In the genomic region with DNA sequence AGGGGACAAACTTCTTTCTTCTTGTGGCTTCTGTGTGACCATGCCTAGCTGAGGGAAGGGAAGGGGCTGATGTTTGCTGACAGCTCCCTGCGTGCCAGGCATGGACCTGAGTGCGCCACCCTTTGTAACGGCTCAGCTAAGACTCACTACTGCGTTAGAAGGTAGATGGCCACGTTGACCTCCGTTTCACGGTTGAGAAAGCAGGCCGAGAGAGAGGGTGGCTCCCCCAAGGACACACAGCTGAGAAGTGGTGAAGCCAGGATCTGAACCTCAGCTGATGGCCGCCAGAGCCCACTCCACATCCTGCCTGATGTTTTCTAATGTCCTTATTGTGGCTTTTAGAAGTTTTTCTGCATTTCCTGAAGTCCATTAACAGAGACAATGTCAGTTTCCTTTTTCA, we compare ENCODE assay signal across 11 cellular contexts. TPM values are rescaled to one million over a fixed set of nuclear protein-coding genes. Genes with fewer than 3 reads are reported as not detected.
DNase-seq lines count a peak whose midpoint lies in the region; ATAC-seq and TF ChIP-seq lines count a peak whose summit lies in the region.
"Had no signal": no experiment of that assay in that cellular context is flagged by ENCODE, and none has a peak within 500 bp of the region (broad histone marks: within the 10 kb centered on the region; RNA-seq: fewer than 3 reads in every experiment).

No MANE protein-coding gene starts in this region.

- H3K4me2 ChIP-seq in DOHH2 (ENCODE audit: low read length): peak overlapping the region; percentile 87

- ATAC-seq in GM19324 (IDR thresholded peaks at IDR 0.05; ENCODE audit: low FRiP score, unreplicated experiment): peak; percentile 41
- ATAC-seq in HG03045 (IDR thresholded peaks at IDR 0.05; ENCODE audit: unreplicated experiment): peak; percentile 25
- ATAC-seq in activated CD8-positive, alpha-beta T cell treated with anti-CD3 and anti-CD28 coated beads for 36 hours: no peak

- no peaks in the 10 kb centered on the region for H3K36me3 Mint-ChIP-seq in activated CD8-positive, alpha-beta T cell treated with anti-CD3 and anti-CD28 coated beads for 36 hours (ENCODE audit: low read depth)
- H3K36me3 Mint-ChIP-seq in MCF 10A (ENCODE audit: insufficient read depth, unreplicated experiment): no peaks in the 10 kb centered on the region

- no peaks in the 10 kb centered on the region for H3K27me3 ChIP-seq in DOHH2 (ENCODE audit: control insufficient read depth, low read length)

- intact Hi-C loops in activated CD8-positive, alpha-beta T cell treated with anti-CD3 and anti-CD28 coated beads for 36 hours (cut with micrococcal nuclease): no loop called here
- intact Hi-C loops in MCF 10A (cut with micrococcal nuclease): no loop called here

- peaks cover 45% of the 10 kb centered on the region for H3F3A ChIP-seq in DOHH2 (ENCODE audit: control insufficient read depth, insufficient read depth)

- no peaks in the 10 kb centered on the region for H3K9me2 ChIP-seq in DOHH2 (replicated peaks; ENCODE audit: control insufficient read depth, low read length)

- H3K4me1 ChIP-seq in DOHH2 (ENCODE audit: control insufficient read depth, low read length): peaks cover 94% of the 10 kb centered on the region

- peak overlapping the region; percentile 98 for H3K27ac ChIP-seq in DOHH2 (ENCODE audit: low read depth, low read length)
- H3K27ac ChIP-seq: coronary artery had no signal

- peak overlapping the region; percentile 86 for H3K27ac Mint-ChIP-seq in activated CD8-positive, alpha-beta T cell treated with anti-CD3 and anti-CD28 coated beads for 36 hours
- no peak overlapping the region for H3K27ac Mint-ChIP-seq in MCF 10A (ENCODE audit: low read depth, unreplicated experiment)

- H3K4me1 Mint-ChIP-seq in activated CD8-positive, alpha-beta T cell treated with anti-CD3 and anti-CD28 coated beads for 36 hours (ENCODE audit: low read depth): peaks cover 53% of the 10 kb centered on the region
- peaks cover 6% of the 10 kb centered on the region for H3K4me1 Mint-ChIP-seq in MCF 10A (ENCODE audit: insufficient read depth, unreplicated experiment)

- POLR2A ChIA-PET in activated CD8-positive, alpha-beta T cell treated with anti-CD3 and anti-CD28 coated beads for 36 hours (lab: Charles Lee): interaction anchor here (0.8 to 1.8 kb wide), 6 partner anchors 9 to 154 kb away, joined by 3 to 8 read pairs (median 4); a partner anchor contains a TSS
- POLR2A ChIA-PET in MCF 10A (lab: Yijun Ruan, JAX): no interaction called here

- no TSS peak for BruUV-seq in MCF 10A (replicated peaks; lab: Mats Ljungman, UMichigan)

- TF ChIP-seq CTCF in DOHH2 (IDR thresholded peaks at IDR 0.05; ENCODE audit: low read depth, low read length, poor library complexity, severe bottlenecking) (peak; percentile 19), MCF 10A (IDR thresholded peaks at IDR 0.05; ENCODE audit: unreplicated experiment) (no peak)
- no peak for TF ChIP-seq CTCF in activated CD8-positive, alpha-beta T cell treated with anti-CD3 and anti-CD28 coated beads for 36 hours (IDR thresholded peaks at IDR 0.05)

- H3K9me3 Mint-ChIP-seq in activated CD8-positive, alpha-beta T cell treated with anti-CD3 and anti-CD28 coated beads for 36 hours: no peaks in the 10 kb centered on the region
- peaks cover 6% of the 10 kb centered on the region for H3K9me3 Mint-ChIP-seq in MCF 10A (ENCODE audit: unreplicated experiment)

- H3K4me3 Mint-ChIP-seq in activated CD8-positive, alpha-beta T cell treated with anti-CD3 and anti-CD28 coated beads for 36 hours: no peak overlapping the region
- H3K4me3 Mint-ChIP-seq in MCF 10A (ENCODE audit: unreplicated experiment): no peak overlapping the region

- H3K36me3 ChIP-seq in DOHH2 (ENCODE audit: control insufficient read depth, low read length): peaks cover 13% of the 10 kb centered on the region

- no peaks in the 10 kb centered on the region for H3K79me2 ChIP-seq in DOHH2 (ENCODE audit: control insufficient read depth, low read length)

- peaks cover 6% of the 10 kb centered on the region for H3K27me3 Mint-ChIP-seq in activated CD8-positive, alpha-beta T cell treated with anti-CD3 and anti-CD28 coated beads for 36 hours
- H3K27me3 Mint-ChIP-seq in MCF 10A (ENCODE audit: insufficient read depth, unreplicated experiment): peaks cover 15% of the 10 kb centered on the region

- no peaks in the 10 kb centered on the region for H4K20me1 ChIP-seq in DOHH2 (ENCODE audit: control insufficient read depth, insufficient read depth, low read depth, low read length)

- no peaks in the 10 kb centered on the region for H3K9me3 ChIP-seq in DOHH2 (ENCODE audit: control insufficient read depth, insufficient read depth, low read length)

- CTCF ChIA-PET in activated CD8-positive, alpha-beta T cell treated with anti-CD3 and anti-CD28 coated beads for 36 hours (lab: Charles Lee): interaction anchor here (0.7 to 2.1 kb wide), 4 partner anchors 15 to 48 kb away, joined by 3 to 8 read pairs (median 4); a partner anchor contains a TSS
- CTCF ChIA-PET in MCF 10A (lab: Yijun Ruan, JAX): interaction anchor here (0.6 to 0.9 kb wide), 2 partner anchors 16 to 193 kb away, joined by 3 to 4 read pairs; no protein-coding TSS in a partner anchor

- peak overlapping the region; percentile 68 for H3K4me3 ChIP-seq in DOHH2 (ENCODE audit: low read length)
- H3K4me3 ChIP-seq: coronary artery had no signal

- DNase-seq in activated CD8-positive, alpha-beta T cell treated with anti-CD3 and anti-CD28 coated beads for 36 hours: no peak
- DNase-seq in NCI-H187 treated with DMSO at 0.1 percent for 48 hours (lab: John Stamatoyannopoulos, UW) (no peak), MCF 10A (ENCODE audit: unreplicated experiment) (no peak), NCI-H1694 (lab: John Stamatoyannopoulos, UW) (no peak), SIG-M5 treated with dmso at 0.1 percent for 504 hours (lab: John Stamatoyannopoulos, UW; ENCODE audit: unreplicated experiment) (no peak)
- DNase-seq: Calu3; NK-92 treated with Interleukin-12 subunit alpha and Interleukin-12 subunit beta, amount 100 ng/mL, for 24 hours had no signal

RNA-seq across cellular contexts. Expression of a gene that starts 45.1 kb away (rescaled TPM):
- 1 to 10 TPM; 1.3 to 1.9 TPM for total RNA-seq in activated CD8-positive, alpha-beta T cell treated with anti-CD3 and anti-CD28 coated beads for 36 hours
- 0.49 and 0.61 TPM in 2 replicates for total RNA-seq in MCF 10A (2022)
